In the genomic region with DNA sequence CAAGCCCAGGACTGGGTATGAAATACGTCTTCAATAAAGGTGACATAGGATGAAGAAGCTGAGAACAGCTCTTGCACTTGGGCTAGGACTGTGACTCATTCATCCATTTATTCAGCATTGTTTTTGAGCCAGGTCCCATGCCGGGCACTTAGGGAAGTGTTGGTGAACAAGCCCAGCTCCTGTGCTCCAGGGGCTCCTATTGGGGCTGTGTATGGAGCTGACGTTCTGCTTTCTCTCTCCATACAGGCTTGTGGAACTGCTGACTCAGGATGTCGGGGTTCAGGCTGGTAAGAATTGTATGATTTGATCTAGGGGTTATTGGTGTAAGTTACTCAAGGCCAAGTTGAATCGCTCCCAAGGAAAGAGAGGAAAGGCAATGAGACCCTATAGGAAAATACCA, we compare ENCODE assay signal across 20 cellular contexts. TPM values are rescaled to one million over a fixed set of nuclear protein-coding genes. Genes with fewer than 3 reads are reported as not detected.
DNase-seq lines count a peak whose midpoint lies in the region; ATAC-seq and TF ChIP-seq lines count a peak whose summit lies in the region.
"Had no signal": no experiment of that assay in that cellular context is flagged by ENCODE, and none has a peak within 500 bp of the region (broad histone marks: within the 10 kb centered on the region; RNA-seq: fewer than 3 reads in every experiment).

No MANE protein-coding gene starts in this region.

- peaks cover 25% of the 10 kb centered on the region for H3K27me3 Mint-ChIP-seq in chondrocyte (ENCODE audit: low read depth)

- H3K27me3 ChIP-seq in osteoblast (ENCODE audit: insufficient read depth, low read length), result peaks cover 26% of the 10 kb centered on the region
- H3K27me3 ChIP-seq in psoas muscle (ENCODE audit: insufficient read depth in 3 of 3, low read length in 2 of 3), result no peaks in the 10 kb centered on the region

- H3K79me2 ChIP-seq in osteoblast (ENCODE audit: insufficient read depth, low read length), result no peaks in the 10 kb centered on the region

- H3K9me3 ChIP-seq in osteoblast (ENCODE audit: low read depth, low read length) (no peaks in the 10 kb centered on the region), psoas muscle (no peaks in the 10 kb centered on the region)

- peaks cover 11% of the 10 kb centered on the region for H3K36me3 Mint-ChIP-seq in chondrocyte (ENCODE audit: low read depth)
- H3K36me3 Mint-ChIP-seq: CD14-positive monocyte had no signal

- peaks cover 4% of the 10 kb centered on the region for H3K4me1 Mint-ChIP-seq in chondrocyte (ENCODE audit: low read depth)

- H3K4me3 Mint-ChIP-seq in chondrocyte (ENCODE audit: unreplicated experiment), result no peak overlapping the region
- H3K4me3 Mint-ChIP-seq: B cell, CD14-positive monocyte, IgD-negative memory B cell had no signal

- peaks cover 23% of the 10 kb centered on the region for H3K9me3 Mint-ChIP-seq in chondrocyte (ENCODE audit: low read depth)

- peaks cover 22% of the 10 kb centered on the region for H3K4me1 ChIP-seq in osteoblast (ENCODE audit: insufficient read depth, low read length)
- H3K4me1 ChIP-seq in psoas muscle, result no peaks in the 10 kb centered on the region
- H3K4me1 ChIP-seq: SJCRH30 had no signal

- H2AFZ ChIP-seq in osteoblast (ENCODE audit: low read length), result no peak overlapping the region

- TF ChIP-seq CTCF in chondrocyte (IDR thresholded peaks at IDR 0.05) (no peak), osteoblast (IDR thresholded peaks at IDR 0.05; ENCODE audit: extremely low read depth, low read depth, low read length) (no peak), psoas muscle (IDR thresholded peaks at IDR 0.05) (no peak)

- WGBS in psoas muscle, 3 donors, result 91 to 94% (median 93%) methylated on average over 5 of the region's 5 CpGs

- H3K36me3 ChIP-seq in osteoblast (ENCODE audit: insufficient read depth, low read length), result no peaks in the 10 kb centered on the region
- H3K36me3 ChIP-seq in psoas muscle (ENCODE audit: insufficient read depth in 1 of 2, low read depth in 1 of 2), result no peaks in the 10 kb centered on the region
- H3K36me3 ChIP-seq: SJCRH30 had no signal

- no peak overlapping the region for H3K4me2 ChIP-seq in osteoblast (ENCODE audit: insufficient read depth, low read length)

- no peaks in the 10 kb centered on the region for H4K20me1 ChIP-seq in osteoblast (ENCODE audit: insufficient read depth, low read length)

- H3K27ac ChIP-seq in osteoblast (ENCODE audit: low read depth, low read length), result peak overlapping the region; percentile 89
- H3K27ac ChIP-seq in psoas muscle, result no peak overlapping the region
- H3K27ac ChIP-seq: SJCRH30 had no signal

- intact Hi-C loops in cardiac septum (cut with DNase I) (no loop called here), left cardiac atrium (cut with DNase I) (no loop called here), psoas muscle (cut with DNase I) (no loop called here)

- no peak overlapping the region for H3K27ac Mint-ChIP-seq in chondrocyte (ENCODE audit: unreplicated experiment)
- H3K27ac Mint-ChIP-seq: B cell, CD14-positive monocyte, IgD-negative memory B cell had no signal

- DNase-seq in cardiac septum (ENCODE audit: low spot score) (peak; percentile 26), left cardiac atrium (no peak), chondrocyte (ENCODE audit: low spot score) (peak; percentile 30), osteoblast (ENCODE audit: insufficient read length, low spot score, missing footprints) (no peak), psoas muscle (no peak)
- DNase-seq: DMS53, GDM1, Karpas-422, NCI-H1417, NCI-H187, NCI-H446, NCI-H526, OCI-M1, SJCRH30 had no signal

- ATAC-seq in left cardiac atrium (no peak), psoas muscle (no peak), GM19324 (IDR thresholded peaks at IDR 0.05; ENCODE audit: low FRiP score, unreplicated experiment) (no peak), esophagus mucosa (no peak)

- no peak overlapping the region for H3K4me3 ChIP-seq in osteoblast (ENCODE audit: insufficient read depth, low read length)
- no peak overlapping the region for H3K4me3 ChIP-seq in psoas muscle
- H3K4me3 ChIP-seq: SJCRH30 had no signal

RNA-seq across cellular contexts. Expression of a gene that starts 24.0 kb away (rescaled TPM):
- 0.78 TPM for total RNA-seq in cardiac septum
- under 1 TPM; 0.27 to 0.89 TPM for total RNA-seq in left cardiac atrium
- 0.02 to 0.31 TPM in 2 of 3 replicates, not detected in the other for total RNA-seq in chondrocyte
- total RNA-seq in osteoblast, result under 0.01 TPM in 2 replicates
- under 1 TPM; 0.28 to 0.55 (median 0.51) TPM for total RNA-seq in psoas muscle
- polyA plus RNA-seq in psoas muscle, result under 1 TPM; 0.44 to 0.61 (median 0.47) TPM
- total RNA-seq in esophagus mucosa, result 0.04 TPM
- total RNA-seq: MCF 10A had no signal

RNA-seq across cellular contexts. Expression of a gene that starts 33.2 kb away (rescaled TPM):
- total RNA-seq in cardiac septum (40.7 TPM), left cardiac atrium (10 to 100 TPM; 41.9 to 49.7 TPM), chondrocyte (32.4 to 41.8 TPM (median 37.4 TPM) in 3 replicates), osteoblast (28.3 and 36.6 TPM in 2 replicates), psoas muscle (10 to 100 TPM; 54.2 to 69.0 (median 62.7) TPM), esophagus mucosa (17.7 TPM)
- polyA plus RNA-seq in psoas muscle, result 10 to 100 TPM; 47.6 to 77.2 (median 59.3) TPM

Comparison
In these comparisons a context has a peak if more than half of its experiments do, and no peak if none do; other contexts are left out.
1. DNase-seq: peak in cardiac septum (single experiment) and chondrocyte (single experiment); none in left cardiac atrium (single experiment), osteoblast (single experiment) and psoas muscle (0 of 2).